11 cellular contexts compared by ENCODE assay signal in genomic region chr11:2138436-2139117, GRCh38. TPM values are rescaled to one million over a fixed set of nuclear protein-coding genes. Genes with fewer than 3 reads are reported as not detected.
DNase-seq lines count a peak whose midpoint lies in the region; ATAC-seq and TF ChIP-seq lines count a peak whose summit lies in the region.
"Had no signal": no experiment of that assay in that cellular context is flagged by ENCODE, and none has a peak within 500 bp of the region (broad histone marks: within the 10 kb centered on the region; RNA-seq: fewer than 3 reads in every experiment).

No MANE protein-coding gene starts in this region.

- no peaks in the 10 kb centered on the region for H3K9me3 ChIP-seq in RWPE2 (ENCODE audit: severe bottlenecking)

- peaks cover 15% of the 10 kb centered on the region for H4K20me1 ChIP-seq in GM23338 (replicated peaks; ENCODE audit: insufficient read depth)

- H3K27me3 Mint-ChIP-seq in GM23338 (ENCODE audit: insufficient read depth, low read depth, poor library complexity) = peaks cover 72% of the 10 kb centered on the region

- no peak overlapping the region for H3K27ac ChIP-seq in GM23338 (ENCODE audit: low read depth)
- no peak overlapping the region for H3K27ac ChIP-seq in RWPE2 (ENCODE audit: poor library complexity, severe bottlenecking)
- no peak overlapping the region for H3K27ac ChIP-seq in rectal smooth muscle tissue (ENCODE audit: low read depth, low read length)

- peak overlapping the region; percentile 71 for H3K4me3 Mint-ChIP-seq in GM23338

- no peak overlapping the region for H2AFZ ChIP-seq in GM23338

- H3K4me3 ChIP-seq in GM23338 = peak overlapping the region; percentile 59; the same call in 1 of the 2 replicates
- H3K4me3 ChIP-seq in RWPE2 (ENCODE audit: severe bottlenecking) = peak overlapping the region; percentile 33
- H3K4me3 ChIP-seq in fibroblast of villous mesenchyme (ENCODE audit: low read depth, low read length) = peak overlapping the region; percentile 67
- H3K4me3 ChIP-seq in rectal smooth muscle tissue (ENCODE audit: low read length) = peak overlapping the region; percentile 46

- H3K27me3 ChIP-seq in GM23338 (ENCODE audit: insufficient read depth) (peaks cover 80% of the 10 kb centered on the region), RWPE2 (ENCODE audit: insufficient read depth, poor library complexity, severe bottlenecking) (peaks cover 62% of the 10 kb centered on the region), rectal smooth muscle tissue (ENCODE audit: control insufficient read depth, insufficient read depth, low read length) (peaks cover 24% of the 10 kb centered on the region)

- TF ChIP-seq CTCF in GM23338 (conservative IDR thresholded peaks at IDR 0.05; ENCODE audit: low read depth in 2 of 2) = no peak
- TF ChIP-seq CTCF in RWPE2 (IDR thresholded peaks at IDR 0.05; ENCODE audit: poor library complexity, severe bottlenecking) = no peak
- TF ChIP-seq CTCF in fibroblast of villous mesenchyme (IDR thresholded peaks at IDR 0.05; ENCODE audit: insufficient read depth, low read depth, low read length) = no peak

- H3K9me2 ChIP-seq in GM23338 (ENCODE audit: insufficient read depth) = no peaks in the 10 kb centered on the region

- H3K36me3 ChIP-seq in GM23338 (ENCODE audit: insufficient read depth) = no peaks in the 10 kb centered on the region
- H3K36me3 ChIP-seq in RWPE2 (ENCODE audit: low read depth) = no peaks in the 10 kb centered on the region
- H3K36me3 ChIP-seq in rectal smooth muscle tissue (ENCODE audit: control insufficient read depth, insufficient read depth, low read length) = no peaks in the 10 kb centered on the region

- no peak overlapping the region for H3K9ac ChIP-seq in rectal smooth muscle tissue (ENCODE audit: low read length)

- H3F3A ChIP-seq in GM23338 (replicated peaks; ENCODE audit: low read depth) = no peaks in the 10 kb centered on the region; the same call in 1 of the 2 replicates

- no peak overlapping the region for H3K27ac Mint-ChIP-seq in GM23338

- H3K4me1 ChIP-seq in GM23338 (ENCODE audit: insufficient read depth) (peaks cover 13% of the 10 kb centered on the region; the same call in 1 of the 2 replicates), RWPE2 (ENCODE audit: insufficient read depth, poor library complexity, severe bottlenecking) (no peaks in the 10 kb centered on the region), rectal smooth muscle tissue (ENCODE audit: control insufficient read depth, insufficient read depth, low read length) (no peaks in the 10 kb centered on the region)

- peaks cover 6% of the 10 kb centered on the region; the same call in 1 of the 3 replicates for H3K9me3 Mint-ChIP-seq in GM23338

- no peaks in the 10 kb centered on the region for H3K79me2 ChIP-seq in GM23338 (replicated peaks; ENCODE audit: insufficient read depth)

- H3K4me1 Mint-ChIP-seq in GM23338 = peaks cover 10% of the 10 kb centered on the region; the same call in 1 of the 3 replicates

- H3K4me2 ChIP-seq in GM23338 = peak overlapping the region; percentile 60; the same call in 1 of the 2 replicates

- DNase-seq in GM23338 (ENCODE audit: low spot score) (peak; percentile 56), RWPE2 (ENCODE audit: low spot score) (no peak), fibroblast of villous mesenchyme (ENCODE audit: low read depth) (peak; percentile 45), NCI-H2171 treated with DMSO at 0.1 percent for 48 hours (lab: John Stamatoyannopoulos, UW) (no peak)
- DNase-seq in activated CD8-positive, alpha-beta memory T cell treated with anti-CD3 and anti-CD28 coated beads, Interleukin-2, amount 50 U/mL, for 48 hours = no peak
- DNase-seq: caudate nucleus had no signal

- ATAC-seq in GM23338 (no peak), RWPE2 (ENCODE audit: low read depth) (no peak), HG03095 (IDR thresholded peaks at IDR 0.05; ENCODE audit: unreplicated experiment) (no peak), GM18520 (IDR thresholded peaks at IDR 0.05; ENCODE audit: unreplicated experiment) (no peak)

- no peaks in the 10 kb centered on the region for H3K36me3 Mint-ChIP-seq in GM23338 (ENCODE audit: low read depth)

TF ChIP-seq in GM23338, 12 proteins besides CTCF, POLR2A, EP300 and RAD21:
- TF ChIP-seq EZH2 (IDR thresholded peaks at IDR 0.05; ENCODE audit: low read depth, unreplicated experiment) (peak; percentile 83), ZNF114 (CRISPR knock-in tag; IDR thresholded peaks at IDR 0.05) (no peak)

RNA-seq across cellular contexts. Expression of gene IGF2, which starts 0.6 kb away (rescaled TPM):
- total RNA-seq in GM23338 (2014; rRNA removed; shearing (Covaris generic)) = 0.70 and 1.4 TPM in 2 replicates
- polyA plus RNA-seq in GM23338 (2016; fragmentation: Nextera tagmentation; extraction: Ambion mirVana) = 4.0 and 4.4 TPM in 2 replicates
- total RNA-seq in fibroblast of villous mesenchyme = 26.8 and 44.8 TPM in 2 replicates
- total RNA-seq: OCI-LY7 had no signal

RNA-seq across cellular contexts. Expression of gene INS, which starts 22.4 kb away (rescaled TPM):
- total RNA-seq in GM23338 (2014; rRNA removed; shearing (Covaris generic)) = not detected in 2 replicates
- not detected in 2 replicates for polyA plus RNA-seq in GM23338 (2016; fragmentation: Nextera tagmentation; extraction: Ambion mirVana)
- not detected in 2 replicates for total RNA-seq in fibroblast of villous mesenchyme
- total RNA-seq: OCI-LY7, temporal lobe had no signal

RNA-seq across cellular contexts. Expression of gene TH, which starts 33.0 kb away (rescaled TPM):
- not detected in 2 replicates for total RNA-seq in GM23338 (2014; rRNA removed; shearing (Covaris generic))
- 0.34 TPM in 1 of 2 replicates, not detected in the other for polyA plus RNA-seq in GM23338 (2016; fragmentation: Nextera tagmentation; extraction: Ambion mirVana)
- total RNA-seq in fibroblast of villous mesenchyme = not detected in 2 replicates
- total RNA-seq: OCI-LY7 had no signal

Comparison
In these comparisons a context has a peak if more than half of its experiments do, and no peak if none do; other contexts are left out.
1. DNase-seq: peak in GM23338 (single experiment) and fibroblast of villous mesenchyme (single experiment); none in RWPE2 (single experiment), activated CD8-positive, alpha-beta memory T cell treated with anti-CD3 and anti-CD28 coated beads, Interleukin-2, amount 50 U/mL, for 48 hours (single experiment) and NCI-H2171 treated with DMSO at 0.1 percent for 48 hours (single experiment).
2. RNA of gene IGF2, which starts 0.6 kb away (total RNA-seq): 26.8 to 44.8 TPM in fibroblast of villous mesenchyme; 0.70 to 1.4 TPM in GM23338; every median in the first group is over 10 times any median in the second.
3. Peak in every context shown above with its lines, with median percentiles within 50 percentile points of each other: H3K4me3 ChIP-seq.